ENCODE assay signal across 8 cellular contexts in genomic region chr6:140921366-140922226, GRCh38.
DNase-seq lines count a peak whose midpoint lies in the region; ATAC-seq and TF ChIP-seq lines count a peak whose summit lies in the region.

No MANE protein-coding gene starts in this region.

- peak; percentile 82 for ATAC-seq in thoracic aorta (ENCODE audit: insufficient number of reproducible peaks, low FRiP score, low read depth)

- no peaks in the 10 kb centered on the region for H3K27me3 ChIP-seq in thoracic aorta (replicated peaks; ENCODE audit: insufficient read depth)

- H3K9me3 ChIP-seq in thoracic aorta, result no peaks in the 10 kb centered on the region

- H3K9me3 Mint-ChIP-seq in HFFc6, result peaks cover 26% of the 10 kb centered on the region

- no peak overlapping the region for H3K4me3 Mint-ChIP-seq in HFFc6

- H3K27me3 Mint-ChIP-seq in HFFc6 (ENCODE audit: insufficient read depth), result no peaks in the 10 kb centered on the region

- H3K36me3 ChIP-seq in thoracic aorta, result no peaks in the 10 kb centered on the region

- no peaks in the 10 kb centered on the region for H3K4me1 ChIP-seq in thoracic aorta (ENCODE audit: control insufficient read depth in 1 of 2, low read depth in 2 of 2)

- TF ChIP-seq CTCF in HFFc6 (IDR thresholded peaks at IDR 0.05) (peak; percentile 89), astrocyte of the spinal cord (IDR thresholded peaks at IDR 0.05; ENCODE audit: low read depth, low read length) (peak; percentile 77), thoracic aorta (IDR thresholded peaks at IDR 0.05) (peak; percentile 38)

- peaks cover 51% of the 10 kb centered on the region for H3K36me3 Mint-ChIP-seq in HFFc6 (ENCODE audit: low read depth)

- peak; percentile 62 for DNase-seq in NCI-H82 (lab: John Stamatoyannopoulos, UW)
- no peak for DNase-seq in NCI-H82 treated with DMSO at 0.1 percent for 48 hours (lab: John Stamatoyannopoulos, UW; ENCODE audit: unreplicated experiment)
- DNase-seq in HFFc6, result peak; percentile 88
- peak; percentile 26 for DNase-seq in NCI-H345 treated with DMSO at 0.1 percent for 48 hours (lab: John Stamatoyannopoulos, UW; ENCODE audit: unreplicated experiment)
- DNase-seq in astrocyte of the spinal cord (ENCODE audit: low read depth, low spot score), result peak; percentile 84
- peak; percentile 54 for DNase-seq in inferior parietal cortex (ENCODE audit: extremely low spot score)
- no peak for DNase-seq in thoracic aorta (ENCODE audit: low spot score)
- no peak for DNase-seq in GF-D8 (lab: John Stamatoyannopoulos, UW)

- peak overlapping the region; percentile 48 for H3K27ac Mint-ChIP-seq in HFFc6

- no peak overlapping the region for H3K4me3 ChIP-seq in astrocyte of the spinal cord (ENCODE audit: low read depth, low read length)
- H3K4me3 ChIP-seq in thoracic aorta, result no peak overlapping the region

- no peak overlapping the region for H3K27ac ChIP-seq in thoracic aorta

- peaks cover 29% of the 10 kb centered on the region for H3K4me1 Mint-ChIP-seq in HFFc6 (ENCODE audit: low read depth)

- in situ Hi-C loops in astrocyte of the spinal cord (cut with HindIII; ENCODE audit: low sequenced_read_pairs), result no loop called here

Comparison
In these comparisons a context has a peak if more than half of its experiments do, and no peak if none do; other contexts are left out.
1. DNase-seq: peak in NCI-H82 (single experiment), HFFc6 (single experiment), NCI-H345 treated with DMSO at 0.1 percent for 48 hours (single experiment), astrocyte of the spinal cord (single experiment) and inferior parietal cortex (single experiment); none in NCI-H82 treated with DMSO at 0.1 percent for 48 hours (single experiment), thoracic aorta (single experiment) and GF-D8 (single experiment).
2. CTCF ChIP-seq: peak in every context shown above with its lines; median percentile 89 in HFFc6; 77 in astrocyte of the spinal cord; 38 in thoracic aorta.